Comparison of ENCODE assay signal across 8 cellular contexts in the genomic region with DNA sequence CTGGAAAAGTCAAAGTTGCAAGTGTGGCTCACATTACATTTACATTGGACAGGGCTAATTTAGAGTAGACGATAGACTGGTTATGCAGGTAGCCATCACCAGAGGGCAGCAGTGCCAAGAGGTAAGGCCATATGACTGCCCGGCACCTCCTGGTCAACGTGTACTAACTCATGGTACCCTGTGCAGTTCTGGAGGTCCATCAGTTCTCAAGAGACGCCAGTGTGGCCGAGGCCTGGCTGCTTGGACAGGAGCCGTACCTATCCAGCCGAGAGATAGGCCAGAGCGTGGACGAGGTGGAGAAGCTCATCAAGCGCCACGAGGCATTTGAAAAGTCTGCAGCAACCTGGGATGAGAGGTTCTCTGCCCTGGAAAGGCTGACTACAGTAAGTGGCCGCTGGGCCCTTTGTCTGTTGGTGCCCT.
DNase-seq lines count a peak whose midpoint lies in the region; TF ChIP-seq lines count a peak whose summit lies in the region.

No MANE protein-coding gene starts in this region.

- peaks cover 95% of the 10 kb centered on the region for H3K36me3 ChIP-seq in MG63

- no peaks in the 10 kb centered on the region for H3K9me3 ChIP-seq in MG63

- no peaks in the 10 kb centered on the region for H3K27me3 ChIP-seq in MG63

- CTCF ChIA-PET in activated CD4-positive, alpha-beta memory T cell treated with anti-CD3 and anti-CD28 coated beads for 36 hours (lab: Charles Lee): interaction anchor here (0.6 to 6.5 kb wide), 20 partner anchors 8 to 550 kb away, joined by 3 to 106 read pairs (median 4); no protein-coding TSS in a partner anchor

- POLR2A ChIA-PET in activated CD4-positive, alpha-beta memory T cell treated with anti-CD3 and anti-CD28 coated beads for 36 hours (lab: Charles Lee): interaction anchor here (0.9 to 1.1 kb wide), 2 partner anchors 23 to 47 kb away, joined by 3 to 5 read pairs; no protein-coding TSS in a partner anchor

- TF ChIP-seq CTCF in GM10266 (IDR thresholded peaks at IDR 0.05; ENCODE audit: control insufficient read depth, insufficient read depth, low read depth, missing control alignments) (peak; percentile 53), fibroblast of the aortic adventitia (IDR thresholded peaks at IDR 0.05; ENCODE audit: insufficient read depth, low read length) (peak; percentile 65)

- peaks cover 60% of the 10 kb centered on the region for H3K36me3 Mint-ChIP-seq in activated CD4-positive, alpha-beta memory T cell treated with anti-CD3 and anti-CD28 coated beads for 36 hours

- peaks cover 18% of the 10 kb centered on the region for H3K4me1 Mint-ChIP-seq in activated CD4-positive, alpha-beta memory T cell treated with anti-CD3 and anti-CD28 coated beads for 36 hours (ENCODE audit: low read depth)

- intact Hi-C loops in activated CD4-positive, alpha-beta memory T cell treated with anti-CD3 and anti-CD28 coated beads for 36 hours (cut with micrococcal nuclease): loop anchor here (1.0 kb wide), 2 partner anchors 23 to 47 kb away; no protein-coding TSS in a partner anchor
- intact Hi-C loops in posterior cingulate gyrus (cut with DNase I): no loop called here

- no peak overlapping the region for H3K4me3 ChIP-seq in MG63
- H3K4me3 ChIP-seq in fibroblast of the aortic adventitia (ENCODE audit: low read depth, low read length): no peak overlapping the region

- no peaks in the 10 kb centered on the region for H3K27me3 Mint-ChIP-seq in activated CD4-positive, alpha-beta memory T cell treated with anti-CD3 and anti-CD28 coated beads for 36 hours

- no peaks in the 10 kb centered on the region for H3K9me3 Mint-ChIP-seq in activated CD4-positive, alpha-beta memory T cell treated with anti-CD3 and anti-CD28 coated beads for 36 hours

- in situ Hi-C loops in ACHN (cut with HindIII; ENCODE audit: low pct_ligation_motif_present, low pct_unique_long_range_greater_than_20kb, low sequenced_read_pairs): no loop called here

- H3K27ac Mint-ChIP-seq in activated CD4-positive, alpha-beta memory T cell treated with anti-CD3 and anti-CD28 coated beads for 36 hours: peak overlapping the region; percentile 57

- no peak overlapping the region for H3K4me3 Mint-ChIP-seq in activated CD4-positive, alpha-beta memory T cell treated with anti-CD3 and anti-CD28 coated beads for 36 hours

- DNase-seq in ACHN (peak; percentile 68), GM10266 (ENCODE audit: extremely low spot score) (peak; percentile 33), MG63 (peak; percentile 29), fibroblast of the aortic adventitia (ENCODE audit: low read depth) (peak; percentile 58), posterior cingulate gyrus (peak in 6 of 10 donors; percentile 47 to 92 (median 50)), foreskin melanocyte (no peak), HK-2 (ENCODE audit: unreplicated experiment) (no peak)
- peak; percentile 55 for DNase-seq in activated CD4-positive, alpha-beta memory T cell treated with anti-CD3 and anti-CD28 coated beads for 36 hours

Comparison
In these comparisons a context has a peak if more than half of its experiments do, and no peak if none do; other contexts are left out.
1. DNase-seq: peak in ACHN (single experiment), GM10266 (single experiment), MG63 (single experiment), activated CD4-positive, alpha-beta memory T cell treated with anti-CD3 and anti-CD28 coated beads for 36 hours (single experiment), fibroblast of the aortic adventitia (single experiment) and posterior cingulate gyrus (6 of 10); none in foreskin melanocyte (single experiment) and HK-2 (single experiment).